ENCODE assay signal across 8 cellular contexts in genomic region chr6:75208564-75209431, GRCh38. TPM values are rescaled to one million over a fixed set of nuclear protein-coding genes. Genes with fewer than 3 reads are reported as not detected.
DNase-seq lines count a peak whose midpoint lies in the region; ATAC-seq and TF ChIP-seq lines count a peak whose summit lies in the region.

No MANE protein-coding gene starts in this region.

- H3K9me3 ChIP-seq in iPS-15b (ENCODE audit: control insufficient read depth, insufficient read depth, low read length) (no peaks in the 10 kb centered on the region), smooth muscle cell (replicated peaks; ENCODE audit: low read depth) (no peaks in the 10 kb centered on the region)

- TF ChIP-seq CTCF in astrocyte of the cerebellum (IDR thresholded peaks at IDR 0.05; ENCODE audit: low read depth, low read length, missing control alignments) (peak; percentile 87), smooth muscle cell (IDR thresholded peaks at IDR 0.05; ENCODE audit: borderline replicate concordance, insufficient read depth, poor library complexity, severe bottlenecking) (peak; percentile 95)

- H3K36me3 ChIP-seq in iPS-15b (ENCODE audit: control insufficient read depth, insufficient read depth, low read length) (no peaks in the 10 kb centered on the region), smooth muscle cell (ENCODE audit: low read depth) (no peaks in the 10 kb centered on the region)

- peaks cover 61% of the 10 kb centered on the region for H3K27me3 ChIP-seq in iPS-15b (ENCODE audit: control insufficient read depth, insufficient read depth, low read length)
- peaks cover 19% of the 10 kb centered on the region for H3K27me3 ChIP-seq in smooth muscle cell (ENCODE audit: low read depth)

- DNase-seq in NCI-H187 (lab: John Stamatoyannopoulos, UW) (peak; percentile 49 to 54), NCI-H187 treated with DMSO at 0.1 percent for 48 hours (lab: John Stamatoyannopoulos, UW) (no peak), NCI-H146 (lab: John Stamatoyannopoulos, UW) (peak; percentile 70), T-helper 22 cell (ENCODE audit: low read depth) (peak; percentile 38), astrocyte of the cerebellum (ENCODE audit: low read depth) (peak; percentile 66), smooth muscle cell (lab: John Stamatoyannopoulos, UW; ENCODE audit: unreplicated experiment) (peak; percentile 53)

- peak; percentile 71 for ATAC-seq in HG02870 (IDR thresholded peaks at IDR 0.05; ENCODE audit: unreplicated experiment)

- peak overlapping the region; percentile 1 for H3K4me3 ChIP-seq in astrocyte of the cerebellum (ENCODE audit: low read depth, low read length)
- peak overlapping the region; percentile 53 for H3K4me3 ChIP-seq in iPS-15b (ENCODE audit: low read depth, low read length)
- H3K4me3 ChIP-seq in smooth muscle cell, result peak overlapping the region; percentile 14

- H3K4me2 ChIP-seq in smooth muscle cell, result peak overlapping the region; percentile 82

- H3K27ac ChIP-seq in smooth muscle cell (ENCODE audit: low read depth), result no peak overlapping the region

- H3F3A ChIP-seq in smooth muscle cell (ENCODE audit: low read depth), result no peaks in the 10 kb centered on the region

- H3K79me2 ChIP-seq in smooth muscle cell (ENCODE audit: low read depth), result peaks cover 2% of the 10 kb centered on the region

- H2AFZ ChIP-seq in smooth muscle cell (ENCODE audit: low read depth), result no peak overlapping the region

- 2% methylated on average over 26 of the region's 26 CpGs for WGBS in smooth muscle cell (ENCODE audit: low lambda C conversion rate)

- peaks cover 3% of the 10 kb centered on the region for H4K20me1 ChIP-seq in smooth muscle cell (ENCODE audit: low read depth)

- in situ Hi-C loops in astrocyte of the cerebellum (cut with HindIII; ENCODE audit: low sequenced_read_pairs), result loop anchor here (25.0 kb wide), 3 partner anchors 796 to 1246 kb away; no protein-coding TSS in a partner anchor

- H3K9ac ChIP-seq in iPS-15b (ENCODE audit: low read depth, low read length) (no peak overlapping the region), smooth muscle cell (ENCODE audit: low read depth) (no peak overlapping the region)

- H3K4me1 ChIP-seq in iPS-15b (ENCODE audit: control insufficient read depth, insufficient read depth, low read length) (peaks cover 19% of the 10 kb centered on the region), smooth muscle cell (ENCODE audit: low read depth) (peaks cover 8% of the 10 kb centered on the region)

RNA-seq across cellular contexts. Expression of gene COL12A1, which starts 2.9 kb away (rescaled TPM):
- 154 and 214 TPM in 2 replicates for total RNA-seq in smooth muscle cell
- 27.9 and 44.2 TPM in 2 replicates for polyA plus RNA-seq in smooth muscle cell

RNA-seq across cellular contexts. Expression of gene COX7A2, which starts 34.8 kb away (rescaled TPM):
- 321 and 1,287 TPM in 2 replicates for total RNA-seq in smooth muscle cell
- polyA plus RNA-seq in smooth muscle cell, result 771 and 802 TPM in 2 replicates

Comparison
In these comparisons a context has a peak if more than half of its experiments do, and no peak if none do; other contexts are left out.
1. H3K4me3 ChIP-seq: peak in every context shown above with its lines; median percentile 53 in iPS-15b; 14 in smooth muscle cell; 1 in astrocyte of the cerebellum.